Comparison of ENCODE assay signal across 1 cellular context in genomic region chr2:57549642-57550102, GRCh38.
TF ChIP-seq lines count a peak whose summit lies in the region.

No MANE protein-coding gene starts in this region.

TF ChIP-seq in WTC11, 78 proteins besides CTCF, POLR2A, EP300 and RAD21 (continued from another document):
- TF ChIP-seq ZNF425 (CRISPR knock-in tag; conservative IDR thresholded peaks at IDR 0.05) (no peak), TCF7 (CRISPR knock-in tag; IDR thresholded peaks at IDR 0.05; ENCODE audit: low read depth) (no peak), RORB (CRISPR knock-in tag; IDR thresholded peaks at IDR 0.05) (no peak)
